Comparison of ENCODE assay signal across 18 cellular contexts in genomic region chr9:70590264-70590646, GRCh38.
A peak's percentile ranks its signal among the peaks of the same experiment; 100 is the strongest.
DNase-seq lines count a peak whose midpoint lies in the region; TF ChIP-seq lines count a peak whose summit lies in the region.
"Had no signal": no experiment of that assay in that cellular context is flagged by ENCODE, and none has a peak within 500 bp of the region (broad histone marks: within the 10 kb centered on the region; RNA-seq: fewer than 3 reads in every experiment).

No MANE protein-coding gene starts in this region.

- H3K9me3 ChIP-seq in colonic mucosa (no peaks in the 10 kb centered on the region), mesenchymal stem cell (ENCODE audit: control insufficient read depth, low read length) (no peaks in the 10 kb centered on the region), suprapubic skin (no peaks in the 10 kb centered on the region)

- intact Hi-C loops in colonic mucosa (cut with DNase I) = no loop called here

- H2BK5ac ChIP-seq in mesenchymal stem cell (ENCODE audit: low read depth, low read length, poor library complexity, severe bottlenecking) = no peak overlapping the region

- TF ChIP-seq EP300 in suprapubic skin (IDR thresholded peaks at IDR 0.05) = no peak

- no peaks in the 10 kb centered on the region for H3K27me3 ChIP-seq in colonic mucosa
- peaks cover 0 to 15% of the 10 kb centered on the region in 2 experiments for H3K27me3 ChIP-seq in mesenchymal stem cell (ENCODE audit: control insufficient read depth in 1 of 2, insufficient read depth in 1 of 2, low read length in 2 of 2)
- no peaks in the 10 kb centered on the region for H3K27me3 ChIP-seq in suprapubic skin

- peak overlapping the region; percentile 1 for H3K27ac ChIP-seq in colonic mucosa
- no peak overlapping the region for H3K27ac ChIP-seq in mesenchymal stem cell (ENCODE audit: low read length, poor library complexity, severe bottlenecking)
- H3K27ac ChIP-seq in suprapubic skin = peak overlapping the region; percentile 79
- H3K27ac ChIP-seq: epithelial cell of prostate, SK-N-MC had no signal

- no peak overlapping the region for H2BK15ac ChIP-seq in mesenchymal stem cell (ENCODE audit: low read depth, poor library complexity, severe bottlenecking)

- no peak overlapping the region for H2AFZ ChIP-seq in mesenchymal stem cell (ENCODE audit: low read depth, low read length)

- H3K4me1 Mint-ChIP-seq in HFFc6 (ENCODE audit: low read depth) = peaks cover 11% of the 10 kb centered on the region
- H3K4me1 Mint-ChIP-seq in T-helper 2 cell treated with Interferon-gamma antibody and Interleukin-4, amounts not matched to agents 5 μg/mL and 100 μg/mL, for 36 hours (ENCODE audit: low read depth) = no peaks in the 10 kb centered on the region
- H3K4me1 Mint-ChIP-seq: IgD-negative memory B cell; neural crest cell; stimulated activated effector memory CD8-positive, alpha-beta T cell treated with anti-CD3 and anti-CD28 coated beads, Interleukin-12 subunit alpha, Interleukin-12 subunit beta, amount 100 ng/mL, for 72 hours had no signal

- no peak for TF ChIP-seq POLR2A in suprapubic skin (IDR thresholded peaks at IDR 0.05)

- H3K4ac ChIP-seq in mesenchymal stem cell (ENCODE audit: low read depth in 1 of 2, low read length in 2 of 2) = no peak overlapping the region

- H3K18ac ChIP-seq in mesenchymal stem cell (ENCODE audit: low read depth in 1 of 2, low read length in 2 of 2) = no peak overlapping the region

- DNase-seq in HFFc6 (peak; percentile 44), colonic mucosa (no peak), mesenchymal stem cell (peak; percentile 53), suprapubic skin (ENCODE audit: low spot score in 2 of 2) (no peak), DMS53 treated with DMSO at 0.1 percent for 48 hours (lab: John Stamatoyannopoulos, UW; ENCODE audit: unreplicated experiment) (no peak), NCI-H187 treated with DMSO at 0.1 percent for 48 hours (lab: John Stamatoyannopoulos, UW) (no peak)
- DNase-seq in stimulated activated CD4-positive, alpha-beta T cell treated with anti-CD3 and anti-CD28 coated beads, Interleukin-15, amount 100 ng/mL, for 24 hours = no peak
- no peak for DNase-seq in T-helper 2 cell treated with Interferon-gamma antibody and Interleukin-4, amounts not matched to agents 5 μg/mL and 100 μg/mL, for 36 hours (ENCODE audit: low spot score)
- DNase-seq: activated T-cell treated with anti-CD3 and anti-CD28 coated beads, Interleukin-2, amount 50 U/mL, for 48 hours; CD4-positive, alpha-beta T cell; NCI-H1436; NCI-H748 treated with DMSO at 0.1 percent for 48 hours; stimulated activated CD4-positive, alpha-beta T cell treated with anti-CD3 and anti-CD28 coated beads, Interleukin-1b, Interleukin-23, amount 100 ng/mL, for 48 hours had no signal

- peak overlapping the region; percentile 74 for H3K4me3 Mint-ChIP-seq in HFFc6
- no peak overlapping the region for H3K4me3 Mint-ChIP-seq in T-helper 2 cell treated with Interferon-gamma antibody and Interleukin-4, amounts not matched to agents 5 μg/mL and 100 μg/mL, for 36 hours
- H3K4me3 Mint-ChIP-seq: CD4-positive, alpha-beta T cell; IgD-negative memory B cell; neural crest cell; stimulated activated effector memory CD8-positive, alpha-beta T cell treated with anti-CD3 and anti-CD28 coated beads, Interleukin-12 subunit alpha, Interleukin-12 subunit beta, amount 100 ng/mL, for 72 hours had no signal

- H3K4me3 ChIP-seq in colonic mucosa (no peak overlapping the region), mesenchymal stem cell (ENCODE audit: insufficient read depth in 1 of 2, low read depth in 1 of 2, low read length in 2 of 2) (peak overlapping the region in 1 of 2 experiments; percentile 25), suprapubic skin (no peak overlapping the region)
- H3K4me3 ChIP-seq: SK-N-MC had no signal

- no peak overlapping the region for H2AK5ac ChIP-seq in mesenchymal stem cell (ENCODE audit: low read length, severe bottlenecking)

- H3K14ac ChIP-seq in mesenchymal stem cell (ENCODE audit: low read length in 2 of 2) = no peak overlapping the region

- H3K36me3 ChIP-seq in colonic mucosa (no peaks in the 10 kb centered on the region), mesenchymal stem cell (ENCODE audit: control insufficient read depth in 1 of 2, insufficient read depth in 2 of 2, low read depth in 1 of 2, low read length in 2 of 2) (no peaks in the 10 kb centered on the region), suprapubic skin (no peaks in the 10 kb centered on the region)

- WGBS in mesenchymal stem cell = 80% methylated on average over 3 of the region's 3 CpGs
- WGBS in suprapubic skin = 33% methylated on average over 3 of the region's 3 CpGs

- H4K8ac ChIP-seq in mesenchymal stem cell (ENCODE audit: low read length) = no peak overlapping the region

- H3K27me3 Mint-ChIP-seq in HFFc6 (ENCODE audit: insufficient read depth) = no peaks in the 10 kb centered on the region
- no peaks in the 10 kb centered on the region for H3K27me3 Mint-ChIP-seq in T-helper 2 cell treated with Interferon-gamma antibody and Interleukin-4, amounts not matched to agents 5 μg/mL and 100 μg/mL, for 36 hours (ENCODE audit: low read depth)
- H3K27me3 Mint-ChIP-seq: CD4-positive, alpha-beta T cell had no signal

- no peak overlapping the region for H3K23ac ChIP-seq in mesenchymal stem cell (ENCODE audit: low read length in 2 of 2)

- TF ChIP-seq CTCF in HFFc6 (IDR thresholded peaks at IDR 0.05) = no peak
- no peak for TF ChIP-seq CTCF in colonic mucosa (IDR thresholded peaks at IDR 0.05)
- TF ChIP-seq CTCF in suprapubic skin (IDR thresholded peaks at IDR 0.05) = no peak

- H2BK12ac ChIP-seq in mesenchymal stem cell (ENCODE audit: low read length in 2 of 2) = no peak overlapping the region

- no peak overlapping the region for H2BK120ac ChIP-seq in mesenchymal stem cell (ENCODE audit: low read depth, low read length)

- no peaks in the 10 kb centered on the region for H3K9me3 Mint-ChIP-seq in HFFc6
- H3K9me3 Mint-ChIP-seq in T-helper 2 cell treated with Interferon-gamma antibody and Interleukin-4, amounts not matched to agents 5 μg/mL and 100 μg/mL, for 36 hours = no peaks in the 10 kb centered on the region
- H3K9me3 Mint-ChIP-seq: CD4-positive, alpha-beta T cell; neural crest cell; stimulated activated effector memory CD8-positive, alpha-beta T cell treated with anti-CD3 and anti-CD28 coated beads, Interleukin-12 subunit alpha, Interleukin-12 subunit beta, amount 100 ng/mL, for 72 hours had no signal

- H3K4me2 ChIP-seq in mesenchymal stem cell (ENCODE audit: low read length, poor library complexity, severe bottlenecking) = no peak overlapping the region

- H4K91ac ChIP-seq in mesenchymal stem cell (ENCODE audit: low read length) = no peak overlapping the region

- H3K36me3 Mint-ChIP-seq in HFFc6 (ENCODE audit: low read depth) = no peaks in the 10 kb centered on the region
- no peaks in the 10 kb centered on the region for H3K36me3 Mint-ChIP-seq in T-helper 2 cell treated with Interferon-gamma antibody and Interleukin-4, amounts not matched to agents 5 μg/mL and 100 μg/mL, for 36 hours (ENCODE audit: low read depth)
- H3K36me3 Mint-ChIP-seq: IgD-negative memory B cell; stimulated activated effector memory CD8-positive, alpha-beta T cell treated with anti-CD3 and anti-CD28 coated beads, Interleukin-12 subunit alpha, Interleukin-12 subunit beta, amount 100 ng/mL, for 72 hours had no signal

- H3K27ac Mint-ChIP-seq in HFFc6 = peak overlapping the region; percentile 96
- H3K27ac Mint-ChIP-seq in T-helper 2 cell treated with Interferon-gamma antibody and Interleukin-4, amounts not matched to agents 5 μg/mL and 100 μg/mL, for 36 hours = no peak overlapping the region
- H3K27ac Mint-ChIP-seq: CD4-positive, alpha-beta T cell; IgD-negative memory B cell; stimulated activated effector memory CD8-positive, alpha-beta T cell treated with anti-CD3 and anti-CD28 coated beads, Interleukin-12 subunit alpha, Interleukin-12 subunit beta, amount 100 ng/mL, for 72 hours had no signal

- no peaks in the 10 kb centered on the region for H3K79me1 ChIP-seq in mesenchymal stem cell (replicated peaks; ENCODE audit: low read length, poor library complexity, severe bottlenecking)

- H3K4me1 ChIP-seq in colonic mucosa = no peaks in the 10 kb centered on the region
- no peaks in the 10 kb centered on the region for H3K4me1 ChIP-seq in mesenchymal stem cell (ENCODE audit: control insufficient read depth, insufficient read depth, low read depth, low read length)
- peaks cover 33% of the 10 kb centered on the region for H3K4me1 ChIP-seq in suprapubic skin

- H3K9ac ChIP-seq in colonic mucosa (ENCODE audit: low read depth in 2 of 2, low read length in 2 of 2) (no peak overlapping the region), mesenchymal stem cell (ENCODE audit: low read length) (peak overlapping the region; percentile 84)

Comparison
In these comparisons a context has a peak if more than half of its experiments do, and no peak if none do; other contexts are left out.
1. DNase-seq: peak in HFFc6 (single experiment) and mesenchymal stem cell (single experiment); none in colonic mucosa (single experiment), suprapubic skin (0 of 2), stimulated activated CD4-positive, alpha-beta T cell treated with anti-CD3 and anti-CD28 coated beads, Interleukin-15, amount 100 ng/mL, for 24 hours (single experiment), DMS53 treated with DMSO at 0.1 percent for 48 hours (single experiment), NCI-H187 treated with DMSO at 0.1 percent for 48 hours (single experiment) and T-helper 2 cell treated with Interferon-gamma antibody and Interleukin-4, amounts not matched to agents 5 μg/mL and 100 μg/mL, for 36 hours (single experiment).